9 cellular contexts compared by ENCODE assay signal in the genomic region with DNA sequence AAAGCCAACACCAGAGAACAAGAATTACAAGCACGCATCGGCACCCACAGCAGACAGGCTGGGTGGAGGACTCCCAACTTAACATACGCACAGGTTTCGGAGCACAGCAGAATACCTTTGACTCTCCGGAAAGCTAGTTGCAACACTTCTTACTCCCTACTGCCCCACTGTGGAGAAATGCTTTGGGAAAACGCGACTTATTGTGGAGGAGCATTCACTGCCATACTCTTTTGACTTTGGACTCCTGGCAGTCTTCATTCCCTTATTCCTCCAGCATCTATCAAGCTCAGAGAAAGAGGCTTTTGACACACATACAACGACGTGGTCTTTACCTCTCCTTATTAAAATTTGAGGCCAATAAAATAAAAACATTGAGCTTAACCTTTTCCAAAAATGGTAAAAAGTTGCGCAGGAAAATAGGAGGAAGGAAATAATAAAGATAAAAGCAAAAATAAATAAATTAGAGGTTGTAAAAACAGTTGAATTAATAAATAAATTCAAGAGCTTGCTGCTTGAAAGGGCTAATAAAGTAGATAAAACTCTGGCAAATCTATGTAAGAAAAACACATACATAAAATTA. TPM values are rescaled to one million over a fixed set of nuclear protein-coding genes. Genes with fewer than 3 reads are reported as not detected.
DNase-seq lines count a peak whose midpoint lies in the region; ATAC-seq and TF ChIP-seq lines count a peak whose summit lies in the region.
"Had no signal": no experiment of that assay in that cellular context is flagged by ENCODE, and none has a peak within 500 bp of the region (broad histone marks: within the 10 kb centered on the region; RNA-seq: fewer than 3 reads in every experiment).

No MANE protein-coding gene starts in this region.

- H3K9me3 ChIP-seq in mammary epithelial cell (replicated peaks; ENCODE audit: insufficient read depth, low read length) = no peaks in the 10 kb centered on the region

- 20% methylated on average over 9 of the region's 10 CpGs for WGBS in mammary epithelial cell (ENCODE audit: low coverage, missing lambda C conversion rate)

- TF ChIP-seq CTCF in GM12872 (IDR thresholded peaks at IDR 0.05; ENCODE audit: insufficient read depth, low read depth, low read length) = peak; percentile 25; the same call in 1 of the 3 replicates
- TF ChIP-seq CTCF in mammary epithelial cell (conservative IDR thresholded peaks at IDR 0.05 in 1 of 2, IDR thresholded peaks at IDR 0.05 in 1 of 2; ENCODE audit: extremely low read depth in 1 of 2, insufficient read depth in 1 of 2, low read depth in 1 of 2, low read length in 2 of 2) = peak; percentile 49 to 65

- no peak overlapping the region for H3K27ac ChIP-seq in mammary epithelial cell (ENCODE audit: insufficient read depth, low read depth, low read length)
- H3K27ac ChIP-seq: HL-60 had no signal

- no peak overlapping the region for H3K9ac ChIP-seq in mammary epithelial cell (ENCODE audit: insufficient read depth, low read length)

- BruUV-seq in mammary epithelial cell (replicated peaks; lab: Mats Ljungman, UMichigan) = no TSS peak

- H3K4me2 ChIP-seq in mammary epithelial cell (ENCODE audit: insufficient read depth, low read depth, low read length) = no peak overlapping the region

- H3K4me1 Mint-ChIP-seq in stimulated activated memory B cell treated with anti-CD40 and anti-IgM and Interleukin-4, amounts not matched to agents 10 μg/mL and 1 μg/mL and 100 μg/mL, for 72 hours = no peaks in the 10 kb centered on the region

- no peak overlapping the region for H3K4me3 ChIP-seq in mammary epithelial cell (replicated peaks in 1 of 3; ENCODE audit: insufficient read depth in 1 of 3, low read depth in 2 of 3, low read length in 3 of 3)

- H3K9me3 Mint-ChIP-seq in stimulated activated memory B cell treated with anti-CD40 and anti-IgM and Interleukin-4, amounts not matched to agents 10 μg/mL and 1 μg/mL and 100 μg/mL, for 72 hours = no peaks in the 10 kb centered on the region

- no peaks in the 10 kb centered on the region for H3K36me3 ChIP-seq in mammary epithelial cell (ENCODE audit: insufficient read depth, low read length)

- in situ Hi-C loops in mammary epithelial cell (cut with MboI; ENCODE audit: low sequenced_read_pairs in 2 of 2) = no loop called here

- intact Hi-C loops in mammary epithelial cell (cut with micrococcal nuclease) = loop anchor here (1.0 to 10.0 kb wide), 4 partner anchors 68 to 369 kb away; no protein-coding TSS in a partner anchor

- H3K4me3 Mint-ChIP-seq in stimulated activated memory B cell treated with anti-CD40 and anti-IgM and Interleukin-4, amounts not matched to agents 10 μg/mL and 1 μg/mL and 100 μg/mL, for 72 hours = no peak overlapping the region

- no peaks in the 10 kb centered on the region for H4K20me1 ChIP-seq in mammary epithelial cell (ENCODE audit: insufficient read depth, low read length)

- H3K36me3 Mint-ChIP-seq in stimulated activated memory B cell treated with anti-CD40 and anti-IgM and Interleukin-4, amounts not matched to agents 10 μg/mL and 1 μg/mL and 100 μg/mL, for 72 hours = no peaks in the 10 kb centered on the region

- no peaks in the 10 kb centered on the region for H3K27me3 Mint-ChIP-seq in stimulated activated memory B cell treated with anti-CD40 and anti-IgM and Interleukin-4, amounts not matched to agents 10 μg/mL and 1 μg/mL and 100 μg/mL, for 72 hours

- no peak for ATAC-seq in stimulated activated memory B cell treated with anti-CD40 and anti-IgM and Interleukin-4, amounts not matched to agents 10 μg/mL and 1 μg/mL and 100 μg/mL, for 72 hours

- dilution Hi-C loops in mammary epithelial cell (cut with HindIII; ENCODE audit: low sequenced_read_pairs) = no loop called here

- H3K79me2 ChIP-seq in mammary epithelial cell (ENCODE audit: insufficient read depth, low read length) = no peaks in the 10 kb centered on the region

- no peak overlapping the region for H3K27ac Mint-ChIP-seq in stimulated activated memory B cell treated with anti-CD40 and anti-IgM and Interleukin-4, amounts not matched to agents 10 μg/mL and 1 μg/mL and 100 μg/mL, for 72 hours

- H2AFZ ChIP-seq in mammary epithelial cell (ENCODE audit: low read depth, low read length) = no peak overlapping the region

- H3K4me1 ChIP-seq in mammary epithelial cell (ENCODE audit: insufficient read depth, low read length) = no peaks in the 10 kb centered on the region

- DNase-seq in AG08396 (ENCODE audit: low spot score) = peak; percentile 9
- DNase-seq in OCI-M1 (lab: John Stamatoyannopoulos, UW) = peak; percentile 15
- peak; percentile 50 for DNase-seq in mammary epithelial cell
- peak; percentile 81 for DNase-seq in islet precursor cell
- DNase-seq in stimulated activated CD8-positive, alpha-beta memory T cell treated with anti-CD3 and anti-CD28 coated beads, Interleukin-4, amount 100 ng/mL, for 48 hours = peak; percentile 28
- DNase-seq in activated CD4-positive, CD25-positive, alpha-beta regulatory T cell treated with anti-CD3 and anti-CD28 coated beads, Interleukin-2, amount 50 U/mL, for 72 hours = no peak

- no peaks in the 10 kb centered on the region for H3K27me3 ChIP-seq in mammary epithelial cell (ENCODE audit: insufficient read depth, low read length)

- CTCF ChIA-PET in mammary epithelial cell (lab: Charles Lee; ENCODE audit: low non-redundant PET) = interaction anchor here (0.7 kb wide), 1 partner anchor 132 kb away, joined by 3 read pairs; no protein-coding TSS in a partner anchor

RNA-seq across cellular contexts. Expression of a gene that starts 41.4 kb away (rescaled TPM):
- under 1 TPM in 1 of 2 donors, not detected in 1; 0.33 TPM for total RNA-seq in mammary epithelial cell
- 0.05 TPM for polyA plus RNA-seq in mammary epithelial cell
- not detected for polyA minus RNA-seq in mammary epithelial cell
